ENCODE assay signal across 8 cellular contexts in the genomic region with DNA sequence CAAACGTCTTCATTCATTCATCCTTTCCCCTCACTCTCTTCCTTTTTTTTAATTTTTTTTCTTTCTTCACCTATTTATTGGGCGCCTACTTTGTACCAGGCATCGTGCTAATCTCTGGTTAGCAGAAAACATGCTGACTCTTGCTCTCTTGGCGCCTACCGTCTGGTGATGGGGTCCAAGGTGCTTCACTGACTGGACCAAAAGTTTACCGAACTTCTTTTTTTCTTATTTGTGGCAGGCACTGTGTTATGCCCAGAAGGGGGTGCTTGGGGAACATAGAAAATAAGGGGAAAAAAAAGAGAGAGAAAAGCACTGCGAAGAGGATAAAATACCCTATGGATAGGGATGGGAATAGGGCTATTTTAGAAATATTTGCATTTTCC. TPM values are rescaled to one million over a fixed set of nuclear protein-coding genes. Genes with fewer than 3 reads are reported as not detected.
DNase-seq lines count a peak whose midpoint lies in the region; ATAC-seq and TF ChIP-seq lines count a peak whose summit lies in the region.

No MANE protein-coding gene starts in this region.

- H3K4me1 ChIP-seq in left lung: peaks cover 8 to 30% of the 10 kb centered on the region in 2 donors

- peak overlapping the region; percentile 88 for H3K27ac Mint-ChIP-seq in activated naive CD8-positive, alpha-beta T cell treated with anti-CD3 and anti-CD28 coated beads, Interleukin-2, amount 10 ng/mL, durations not matched to agents 7 days and 5 days
- peak overlapping the region; percentile 87 for H3K27ac Mint-ChIP-seq in type B pancreatic cell

- peak overlapping the region; percentile 98 for H3K4me3 ChIP-seq in GM12875 (ENCODE audit: low read depth, low read length)
- H3K4me3 ChIP-seq in left lung: peak overlapping the region; percentile 63 to 99

- peak overlapping the region; percentile 69 to 73 for H3K27ac ChIP-seq in left lung

- H3K9me3 ChIP-seq in left lung: no peaks in the 10 kb centered on the region

- intact Hi-C loops in left lung (cut with DNase I): no loop called here

- H3K4me3 Mint-ChIP-seq in activated naive CD8-positive, alpha-beta T cell treated with anti-CD3 and anti-CD28 coated beads, Interleukin-2, amount 10 ng/mL, durations not matched to agents 7 days and 5 days: peak overlapping the region; percentile 96
- H3K4me3 Mint-ChIP-seq in type B pancreatic cell: peak overlapping the region; percentile 91

- no peak for DNase-seq in activated naive CD8-positive, alpha-beta T cell treated with anti-CD3 and anti-CD28 coated beads, Interleukin-2, amount 10 ng/mL, durations not matched to agents 7 days and 5 days
- DNase-seq in left lung: no peak
- DNase-seq in type B pancreatic cell (ENCODE audit: extremely low spot score, unreplicated experiment): no peak
- DNase-seq in ecto neural progenitor cell (ENCODE audit: low spot score): no peak
- no peak for DNase-seq in stimulated activated CD8-positive, alpha-beta memory T cell treated with anti-CD3 and anti-CD28 coated beads, Interleukin-4, amount 100 ng/mL, for 48 hours

- H3K36me3 Mint-ChIP-seq in activated naive CD8-positive, alpha-beta T cell treated with anti-CD3 and anti-CD28 coated beads, Interleukin-2, amount 10 ng/mL, durations not matched to agents 7 days and 5 days: peaks cover 4% of the 10 kb centered on the region
- H3K36me3 Mint-ChIP-seq in type B pancreatic cell: no peaks in the 10 kb centered on the region

- POLR2A ChIA-PET in activated naive CD8-positive, alpha-beta T cell treated with anti-CD3 and anti-CD28 coated beads, Interleukin-2, amount 10 ng/mL, durations not matched to agents 7 days and 5 days (lab: Charles Lee): no interaction called here

- no peaks in the 10 kb centered on the region for H3K36me3 ChIP-seq in left lung

- peak; percentile 7 for ATAC-seq in HG03066 (IDR thresholded peaks at IDR 0.05; ENCODE audit: low read depth, unreplicated experiment)
- ATAC-seq in activated naive CD8-positive, alpha-beta T cell treated with anti-CD3 and anti-CD28 coated beads, Interleukin-2, amount 10 ng/mL, durations not matched to agents 7 days and 5 days (ENCODE audit: low read depth): no peak
- ATAC-seq in left lung: peak; percentile 11
- ATAC-seq in GM19397 (IDR thresholded peaks at IDR 0.05; ENCODE audit: unreplicated experiment): no peak

- peaks cover 26% of the 10 kb centered on the region for H3K4me1 Mint-ChIP-seq in activated naive CD8-positive, alpha-beta T cell treated with anti-CD3 and anti-CD28 coated beads, Interleukin-2, amount 10 ng/mL, durations not matched to agents 7 days and 5 days
- H3K4me1 Mint-ChIP-seq in type B pancreatic cell (ENCODE audit: unreplicated experiment): peaks cover 13% of the 10 kb centered on the region

- TF ChIP-seq CTCF in GM12875 (IDR thresholded peaks at IDR 0.05; ENCODE audit: borderline replicate concordance, insufficient read depth, low read depth, low read length) (no peak), left lung (IDR thresholded peaks at IDR 0.05) (no peak), type B pancreatic cell (conservative IDR thresholded peaks at IDR 0.05) (no peak)

- no peaks in the 10 kb centered on the region for H3K27me3 Mint-ChIP-seq in activated naive CD8-positive, alpha-beta T cell treated with anti-CD3 and anti-CD28 coated beads, Interleukin-2, amount 10 ng/mL, durations not matched to agents 7 days and 5 days
- peaks cover 4% of the 10 kb centered on the region for H3K27me3 Mint-ChIP-seq in type B pancreatic cell

- H3K27me3 ChIP-seq in left lung: no peaks in the 10 kb centered on the region

- H3K9me3 Mint-ChIP-seq in activated naive CD8-positive, alpha-beta T cell treated with anti-CD3 and anti-CD28 coated beads, Interleukin-2, amount 10 ng/mL, durations not matched to agents 7 days and 5 days: no peaks in the 10 kb centered on the region
- no peaks in the 10 kb centered on the region for H3K9me3 Mint-ChIP-seq in type B pancreatic cell

RNA-seq across cellular contexts. Expression of gene FAM204A, which starts 0.5 kb away (rescaled TPM):
- 10 to 100 TPM; 49.5 to 51.3 TPM for total RNA-seq in activated naive CD8-positive, alpha-beta T cell treated with anti-CD3 and anti-CD28 coated beads, Interleukin-2, amount 10 ng/mL, durations not matched to agents 7 days and 5 days
- total RNA-seq in left lung: 10 to 100 TPM; 39.7 to 54.5 TPM
- total RNA-seq in type B pancreatic cell (ENCODE audit: low replicate concordance): 57.8 and 58.0 TPM in 2 replicates

Comparison
In these comparisons a context has a peak if more than half of its experiments do, and no peak if none do; other contexts are left out.
1. ATAC-seq: peak in HG03066 (single experiment) and left lung (single experiment); none in activated naive CD8-positive, alpha-beta T cell treated with anti-CD3 and anti-CD28 coated beads, Interleukin-2, amount 10 ng/mL, durations not matched to agents 7 days and 5 days (single experiment) and GM19397 (single experiment).